In genomic region chr4:79249879-79250503, GRCh38 we compare ENCODE assay signal across 21 cellular contexts.
DNase-seq lines count a peak whose midpoint lies in the region; ATAC-seq and TF ChIP-seq lines count a peak whose summit lies in the region.
"Had no signal": no experiment of that assay in that cellular context is flagged by ENCODE, and none has a peak within 500 bp of the region (broad histone marks: within the 10 kb centered on the region; RNA-seq: fewer than 3 reads in every experiment).

No MANE protein-coding gene starts in this region.

- no peaks in the 10 kb centered on the region for H3K9me3 ChIP-seq in sigmoid colon
- H3K9me3 ChIP-seq: SJCRH30 had no signal

- no peaks in the 10 kb centered on the region for H3K4me1 ChIP-seq in sigmoid colon
- H3K4me1 ChIP-seq: SJCRH30 had no signal

- no peak for TF ChIP-seq POLR2A in sigmoid colon (IDR thresholded peaks at IDR 0.05)

- H3K36me3 ChIP-seq in sigmoid colon: no peaks in the 10 kb centered on the region
- H3K36me3 ChIP-seq: SJCRH30 had no signal

- no peaks in the 10 kb centered on the region for H3K27me3 ChIP-seq in sigmoid colon
- H3K27me3 ChIP-seq: SJCRH30 had no signal

- H3K27ac ChIP-seq in sigmoid colon: no peak overlapping the region
- H3K27ac ChIP-seq: SJCRH30 had no signal

- no peak for TF ChIP-seq EP300 in sigmoid colon (IDR thresholded peaks at IDR 0.05)

- DNase-seq in Right ventricle myocardium inferior (ENCODE audit: missing footprints) (peak; percentile 45), left cardiac atrium (no peak), NOMO-1 (lab: John Stamatoyannopoulos, UW; ENCODE audit: unreplicated experiment in 2 of 2) (peak; percentile 40 to 43), sigmoid colon (peak; percentile 50), NCI-H748 (lab: John Stamatoyannopoulos, UW; ENCODE audit: unreplicated experiment) (no peak), NCI-H69 (lab: John Stamatoyannopoulos, UW) (no peak)
- no peak for DNase-seq in activated CD8-positive, alpha-beta memory T cell treated with anti-CD3 and anti-CD28 coated beads, Interleukin-2, amount 50 U/mL, for 4 hours
- DNase-seq: ACHN; activated CD4-positive, alpha-beta T cell treated with anti-CD3 and anti-CD28 coated beads for 36 hours; activated gamma-delta T cell; amygdala; HCEC 1CT; left ventricle myocardium superior; MM.1S; NCI-H2029 treated with DMSO at 0.1 percent for 48 hours; occipital lobe; right cardiac atrium; SJCRH30; T-helper 9 cell had no signal

- ATAC-seq in Right ventricle myocardium inferior (no peak), left cardiac atrium (no peak), HG03097 (IDR thresholded peaks at IDR 0.05; ENCODE audit: low FRiP score, unreplicated experiment) (peak; percentile 67)
- ATAC-seq: activated CD4-positive, alpha-beta T cell treated with anti-CD3 and anti-CD28 coated beads for 36 hours; esophagus mucosa; left ventricle myocardium superior; right cardiac atrium had no signal

- H3K4me3 ChIP-seq in sigmoid colon: no peak overlapping the region
- H3K4me3 ChIP-seq: SJCRH30 had no signal

- intact Hi-C loops in Right ventricle myocardium inferior (cut with DNase I) (no loop called here), left cardiac atrium (cut with DNase I) (no loop called here), sigmoid colon (cut with DNase I) (no loop called here)

- WGBS in sigmoid colon, 2 donors: 80 to 86% methylated on average over 12 of the region's 12 CpGs

- no peak for TF ChIP-seq CTCF in sigmoid colon (IDR thresholded peaks at IDR 0.05)

Comparison
In these comparisons a context has a peak if more than half of its experiments do, and no peak if none do; other contexts are left out.
1. DNase-seq: peak in Right ventricle myocardium inferior (single experiment), NOMO-1 (2 of 2) and sigmoid colon (single experiment); none in left cardiac atrium (single experiment), NCI-H748 (single experiment), NCI-H69 (single experiment) and activated CD8-positive, alpha-beta memory T cell treated with anti-CD3 and anti-CD28 coated beads, Interleukin-2, amount 50 U/mL, for 4 hours (single experiment).